Comparison of ENCODE assay signal across 28 cellular contexts in genomic region chr2:154589514-154589913, GRCh38.
DNase-seq lines count a peak whose midpoint lies in the region; ATAC-seq and TF ChIP-seq lines count a peak whose summit lies in the region.
"Had no signal": no experiment of that assay in that cellular context is flagged by ENCODE, and none has a peak within 500 bp of the region (broad histone marks: within the 10 kb centered on the region; RNA-seq: fewer than 3 reads in every experiment).

No MANE protein-coding gene starts in this region.

- H3K4me2 ChIP-seq in H9 (ENCODE audit: insufficient read depth, insufficient read length, low read length) (peak overlapping the region; percentile 59), mesenchymal stem cell (ENCODE audit: low read length, poor library complexity, severe bottlenecking) (no peak overlapping the region)
- H3K4me2 ChIP-seq: BLaER1 treated with 17β-estradiol and CSF1 and Interleukin-3, amounts not matched to agents 10 nM and 100 nM had no signal

- peak overlapping the region; percentile 42 to 96 (median 92) for H3K27ac Mint-ChIP-seq in H9
- no peak overlapping the region for H3K27ac Mint-ChIP-seq in CD8-positive, alpha-beta T cell
- H3K27ac Mint-ChIP-seq: CD4-positive, alpha-beta T cell; T-cell had no signal

- CTCF ChIA-PET in CD8-positive, alpha-beta T cell (lab: Charles Lee): no interaction called here

- peak overlapping the region; percentile 67 for H3T11ph ChIP-seq in H9 (ENCODE audit: low read length)

- no peak overlapping the region for H3K56ac ChIP-seq in H9 (ENCODE audit: insufficient read length, low read depth, low read length)

- H2AK5ac ChIP-seq in H9 (ENCODE audit: insufficient read length, low read length): no peak overlapping the region
- no peak overlapping the region for H2AK5ac ChIP-seq in mesenchymal stem cell (ENCODE audit: low read length, severe bottlenecking)

- H2BK12ac ChIP-seq in H9 (ENCODE audit: insufficient read length, low read depth, low read length) (no peak overlapping the region), mesenchymal stem cell (ENCODE audit: low read length in 2 of 2) (no peak overlapping the region)

- H3K27me3 Mint-ChIP-seq in H9 (ENCODE audit: low read depth): no peaks in the 10 kb centered on the region
- no peaks in the 10 kb centered on the region for H3K27me3 Mint-ChIP-seq in CD8-positive, alpha-beta T cell (ENCODE audit: low read depth)
- H3K27me3 Mint-ChIP-seq: CD4-positive, alpha-beta T cell; T-cell had no signal

- peak overlapping the region; percentile 24 to 29; a peak in 3 of 5 replicates for H3K4me3 Mint-ChIP-seq in H9
- H3K4me3 Mint-ChIP-seq in CD8-positive, alpha-beta T cell: no peak overlapping the region
- H3K4me3 Mint-ChIP-seq: CD4-positive, alpha-beta T cell; T-cell had no signal

- H3K18ac ChIP-seq in H9 (ENCODE audit: insufficient read length, low read depth, low read length) (no peak overlapping the region), mesenchymal stem cell (ENCODE audit: low read depth in 1 of 2, low read length in 2 of 2) (no peak overlapping the region)

- H3K79me1 ChIP-seq in H9 (ENCODE audit: insufficient read depth, low read depth, low read length, poor library complexity, severe bottlenecking): no peaks in the 10 kb centered on the region
- H3K79me1 ChIP-seq in mesenchymal stem cell (replicated peaks; ENCODE audit: low read length, poor library complexity, severe bottlenecking): no peaks in the 10 kb centered on the region

- no peak overlapping the region for H4K8ac ChIP-seq in H9 (replicated peaks; ENCODE audit: insufficient read length, low read depth, low read length)
- no peak overlapping the region for H4K8ac ChIP-seq in mesenchymal stem cell (ENCODE audit: low read length)

- H2BK120ac ChIP-seq in H9 (ENCODE audit: low read depth, low read length, poor library complexity, severe bottlenecking): no peak overlapping the region
- no peak overlapping the region for H2BK120ac ChIP-seq in mesenchymal stem cell (ENCODE audit: low read depth, low read length)

- H3K27me3 ChIP-seq in H9 (ENCODE audit: insufficient read depth, low read length): no peaks in the 10 kb centered on the region
- no peaks in the 10 kb centered on the region for H3K27me3 ChIP-seq in mesenchymal stem cell (ENCODE audit: control insufficient read depth in 1 of 2, insufficient read depth in 1 of 2, low read length in 2 of 2)
- H3K27me3 ChIP-seq in CD8-positive, alpha-beta T cell (ENCODE audit: insufficient read depth, low read length): no peaks in the 10 kb centered on the region
- H3K27me3 ChIP-seq: BLaER1 treated with 17β-estradiol and CSF1 and Interleukin-3, amounts not matched to agents 10 nM and 100 nM had no signal

- H3K79me2 ChIP-seq in H9 (ENCODE audit: insufficient read depth, low read length): no peaks in the 10 kb centered on the region

- DNase-seq in H9 (no peak), NCI-H526 treated with DMSO at 0.1 percent for 48 hours (lab: John Stamatoyannopoulos, UW) (peak; percentile 73), iPS DF 19.7 (ENCODE audit: low read depth, low spot score) (peak; percentile 68), iPS-NIHi11 (ENCODE audit: low spot score) (peak; percentile 17), coronary artery (ENCODE audit: low spot score) (no peak), mesenchymal stem cell (no peak)
- no peak for DNase-seq in CD8-positive, alpha-beta T cell
- DNase-seq: AML-193; CD4-positive, alpha-beta T cell; COR-L47; DMS53; GDM1; H7; Karpas-422; NCI-H1092; NCI-H1417 treated with DMSO at 0.1 percent for 48 hours; NCI-H1694 treated with DMSO at 0.1 percent for 48 hours; NCI-H2081; NCI-H2227 treated with DMSO at 0.1 percent for 48 hours; NCI-H510A; NCI-H748 treated with DMSO at 0.1 percent for 48 hours; NK-92 treated with Interleukin-12 subunit alpha and Interleukin-12 subunit beta, amount 100 ng/mL, for 24 hours; SHP77; T-cell had no signal

- H4K5ac ChIP-seq in H9 (ENCODE audit: insufficient read length, low read depth, low read length): no peak overlapping the region

- no peak for TF ChIP-seq CTCF in H9 (conservative IDR thresholded peaks at IDR 0.05)
- TF ChIP-seq CTCF in coronary artery (IDR thresholded peaks at IDR 0.05): no peak
- no peak for TF ChIP-seq CTCF in CD8-positive, alpha-beta T cell (IDR thresholded peaks at IDR 0.05)

- H3K23ac ChIP-seq in H9 (ENCODE audit: insufficient read length, low read depth, low read length) (no peak overlapping the region), mesenchymal stem cell (ENCODE audit: low read length in 2 of 2) (no peak overlapping the region)

- H3K4me3 ChIP-seq in coronary artery: no peak overlapping the region
- no peak overlapping the region for H3K4me3 ChIP-seq in mesenchymal stem cell (ENCODE audit: insufficient read depth in 1 of 2, low read depth in 1 of 2, low read length in 2 of 2)
- no peak overlapping the region for H3K4me3 ChIP-seq in CD8-positive, alpha-beta T cell (ENCODE audit: low read depth, low read length)
- H3K4me3 ChIP-seq: BLaER1 treated with 17β-estradiol and CSF1 and Interleukin-3, amounts not matched to agents 10 nM and 100 nM; GM12878 had no signal

- H2BK5ac ChIP-seq in H9 (ENCODE audit: insufficient read length, low read length): no peak overlapping the region
- H2BK5ac ChIP-seq in mesenchymal stem cell (ENCODE audit: low read depth, low read length, poor library complexity, severe bottlenecking): no peak overlapping the region

- no peak overlapping the region for H2BK20ac ChIP-seq in H9 (ENCODE audit: low read depth, low read length, poor library complexity, severe bottlenecking)

- peak overlapping the region; percentile 91 for H3K27ac ChIP-seq in H9 (ENCODE audit: insufficient read length, low read depth, low read length)
- H3K27ac ChIP-seq in coronary artery: no peak overlapping the region
- no peak overlapping the region for H3K27ac ChIP-seq in mesenchymal stem cell (ENCODE audit: low read length, poor library complexity, severe bottlenecking)
- H3K27ac ChIP-seq in CD8-positive, alpha-beta T cell (ENCODE audit: low read depth, low read length): no peak overlapping the region
- H3K27ac ChIP-seq: BLaER1 treated with 17β-estradiol and CSF1 and Interleukin-3, amounts not matched to agents 10 nM and 100 nM; RWPE1 had no signal

- POLR2A ChIA-PET in CD8-positive, alpha-beta T cell (lab: Charles Lee): no interaction called here

- H3K4me1 ChIP-seq in H9 (ENCODE audit: insufficient read depth, low read length) (peaks cover 11% of the 10 kb centered on the region; the same call in 1 of the 2 replicates), mesenchymal stem cell (ENCODE audit: control insufficient read depth, insufficient read depth, low read depth, low read length) (no peaks in the 10 kb centered on the region)
- H3K4me1 ChIP-seq in CD8-positive, alpha-beta T cell (ENCODE audit: insufficient read depth, low read length): no peaks in the 10 kb centered on the region
- H3K4me1 ChIP-seq: BLaER1 treated with 17β-estradiol and CSF1 and Interleukin-3, amounts not matched to agents 10 nM and 100 nM had no signal

- no peaks in the 10 kb centered on the region for H3K9me3 Mint-ChIP-seq in H9
- H3K9me3 Mint-ChIP-seq in CD8-positive, alpha-beta T cell: peaks cover 2% of the 10 kb centered on the region
- H3K9me3 Mint-ChIP-seq: CD4-positive, alpha-beta T cell had no signal

- H3K9ac ChIP-seq in H9 (ENCODE audit: extremely low read depth, insufficient read length, low read length) (no peak overlapping the region), mesenchymal stem cell (ENCODE audit: low read length) (no peak overlapping the region)
- H3K9ac ChIP-seq: BLaER1 treated with 17β-estradiol and CSF1 and Interleukin-3, amounts not matched to agents 10 nM and 100 nM had no signal

- no peaks in the 10 kb centered on the region for H3K36me3 Mint-ChIP-seq in H9 (ENCODE audit: insufficient read depth in 1 of 3, low read depth in 3 of 3)
- H3K36me3 Mint-ChIP-seq in CD8-positive, alpha-beta T cell: no peaks in the 10 kb centered on the region
- H3K36me3 Mint-ChIP-seq: T-cell had no signal

- H4K91ac ChIP-seq in H9 (ENCODE audit: insufficient read length, low read depth, low read length): no peak overlapping the region
- H4K91ac ChIP-seq in mesenchymal stem cell (ENCODE audit: low read length): no peak overlapping the region

- H3K36me3 ChIP-seq in mesenchymal stem cell (ENCODE audit: control insufficient read depth in 1 of 2, insufficient read depth in 2 of 2, low read depth in 1 of 2, low read length in 2 of 2): no peaks in the 10 kb centered on the region
- H3K36me3 ChIP-seq in CD8-positive, alpha-beta T cell (ENCODE audit: insufficient read depth, low read length): no peaks in the 10 kb centered on the region
- H3K36me3 ChIP-seq: BLaER1 treated with 17β-estradiol and CSF1 and Interleukin-3, amounts not matched to agents 10 nM and 100 nM had no signal

- H3K9me3 ChIP-seq in H9 (ENCODE audit: control insufficient read depth, low read depth, low read length) (no peaks in the 10 kb centered on the region), mesenchymal stem cell (ENCODE audit: control insufficient read depth, low read length) (no peaks in the 10 kb centered on the region)
- H3K9me3 ChIP-seq in CD8-positive, alpha-beta T cell (ENCODE audit: low read length): no peaks in the 10 kb centered on the region
- H3K9me3 ChIP-seq: BLaER1 treated with 17β-estradiol and CSF1 and Interleukin-3, amounts not matched to agents 10 nM and 100 nM had no signal

- H3K4ac ChIP-seq in H9 (ENCODE audit: low read depth, low read length) (no peak overlapping the region), mesenchymal stem cell (ENCODE audit: low read depth in 1 of 2, low read length in 2 of 2) (no peak overlapping the region)

- no peak for ATAC-seq in GM19467 (IDR thresholded peaks at IDR 0.05; ENCODE audit: unreplicated experiment)
- no peak for ATAC-seq in CD8-positive, alpha-beta T cell
- ATAC-seq: GM12878, T-cell had no signal

- no peak overlapping the region for H2AFZ ChIP-seq in H9 (ENCODE audit: low read length)
- H2AFZ ChIP-seq in mesenchymal stem cell (ENCODE audit: low read depth, low read length): no peak overlapping the region

- H3K4me1 Mint-ChIP-seq in H9: peaks cover 54 to 61% of the 10 kb centered on the region in 2 experiments
- no peaks in the 10 kb centered on the region for H3K4me1 Mint-ChIP-seq in CD8-positive, alpha-beta T cell (ENCODE audit: low read depth)
- H3K4me1 Mint-ChIP-seq: T-cell had no signal

- no peak overlapping the region for H2BK15ac ChIP-seq in H9 (ENCODE audit: low read depth, low read length)
- no peak overlapping the region for H2BK15ac ChIP-seq in mesenchymal stem cell (ENCODE audit: low read depth, poor library complexity, severe bottlenecking)

- H4K20me1 ChIP-seq in H9 (ENCODE audit: control insufficient read depth, insufficient read depth, insufficient read length): no peaks in the 10 kb centered on the region
- H4K20me1 ChIP-seq: BLaER1 treated with 17β-estradiol and CSF1 and Interleukin-3, amounts not matched to agents 10 nM and 100 nM had no signal

- intact Hi-C loops in CD8-positive, alpha-beta T cell (cut with DNase I, micrococcal nuclease): no loop called here

- no peaks in the 10 kb centered on the region for H3K23me2 ChIP-seq in H9 (ENCODE audit: insufficient read length, low read depth, low read length, poor library complexity, severe bottlenecking)

- H3K14ac ChIP-seq in H9 (ENCODE audit: insufficient read depth, low read length) (no peak overlapping the region), mesenchymal stem cell (ENCODE audit: low read length in 2 of 2) (no peak overlapping the region)

Comparison
In these comparisons a context has a peak if more than half of its experiments do, and no peak if none do; other contexts are left out.
1. DNase-seq: peak in NCI-H526 treated with DMSO at 0.1 percent for 48 hours (single experiment), iPS DF 19.7 (single experiment) and iPS-NIHi11 (single experiment); none in H9 (single experiment), coronary artery (single experiment), mesenchymal stem cell (single experiment) and CD8-positive, alpha-beta T cell (0 of 7).